3 cellular contexts compared by ENCODE assay signal in the genomic region with DNA sequence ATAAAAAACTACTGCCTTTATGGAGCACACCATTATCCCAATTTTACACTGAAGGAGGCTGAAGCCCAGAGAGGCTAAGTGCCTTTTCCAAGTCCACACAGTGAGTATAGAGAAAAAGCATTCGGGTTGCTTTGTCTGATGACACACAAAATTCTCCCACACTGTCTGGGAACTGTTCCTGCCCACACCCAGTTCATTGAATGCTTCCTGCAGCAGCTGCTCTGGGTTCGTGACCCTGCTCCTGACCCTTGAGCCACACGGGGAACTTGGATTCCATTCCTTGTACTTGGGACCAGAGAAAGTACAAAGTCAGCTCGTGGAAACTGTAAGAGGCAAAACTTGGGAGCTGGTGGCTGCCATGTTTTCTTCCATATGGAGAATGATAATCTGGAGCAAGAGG.
TF ChIP-seq lines count a peak whose summit lies in the region.

No MANE protein-coding gene starts in this region.

TF ChIP-seq in A549, 52 proteins besides CTCF, POLR2A, EP300 and RAD21:
- TF ChIP-seq ATOH8 (CRISPR knock-in tag; IDR thresholded peaks at IDR 0.05; ENCODE audit: low read depth) = no peak
- no peak for TF ChIP-seq ZSCAN20 (CRISPR knock-in tag; IDR thresholded peaks at IDR 0.05)
- TF ChIP-seq EHF (CRISPR knock-in tag; IDR thresholded peaks at IDR 0.05) = no peak
TF ChIP-seq in A549: peak in this region for 0.

TF ChIP-seq in GM23338, 12 proteins besides CTCF, POLR2A, EP300 and RAD21 (continues in another document):
- TF ChIP-seq CREB1 (CRISPR knock-in tag; IDR thresholded peaks at IDR 0.05; ENCODE audit: low read depth) (no peak), JUNB (IDR thresholded peaks at IDR 0.05; ENCODE audit: unreplicated experiment) (no peak), POLR2AphosphoS5 (IDR thresholded peaks at IDR 0.05; ENCODE audit: low read depth) (no peak), ZNF331 (CRISPR knock-in tag; IDR thresholded peaks at IDR 0.05; ENCODE audit: low read depth) (no peak), ZNF114 (CRISPR knock-in tag; IDR thresholded peaks at IDR 0.05) (no peak), EZH2 (IDR thresholded peaks at IDR 0.05; ENCODE audit: low read depth, unreplicated experiment) (no peak), NANOG (IDR thresholded peaks at IDR 0.05; ENCODE audit: borderline replicate concordance) (no peak), ETS1 (IDR thresholded peaks at IDR 0.05) (no peak), EZH2phosphoT487 (IDR thresholded peaks at IDR 0.05; ENCODE audit: unreplicated experiment) (no peak), ZNF462 (CRISPR knock-in tag; IDR thresholded peaks at IDR 0.05) (no peak), STAT1 (IDR thresholded peaks at IDR 0.05; ENCODE audit: unreplicated experiment) (no peak)

TF ChIP-seq in H1, 55 proteins besides CTCF, POLR2A, EP300 and RAD21:
- TF ChIP-seq GTF2F1 (IDR thresholded peaks at IDR 0.05; ENCODE audit: borderline replicate concordance, low read depth, low read length) (no peak), KDM1A (IDR thresholded peaks at IDR 0.05; ENCODE audit: borderline replicate concordance, low read length) (no peak), SP1 (IDR thresholded peaks at IDR 0.05; ENCODE audit: low read depth, low read length) (no peak), CBX5 (IDR thresholded peaks at IDR 0.05; ENCODE audit: low read depth, low read length) (no peak), SIX5 (IDR thresholded peaks at IDR 0.05; ENCODE audit: low read depth, low read length) (no peak), CEBPB (IDR thresholded peaks at IDR 0.05; ENCODE audit: low read depth, low read length) (no peak), SUZ12 (IDR thresholded peaks at IDR 0.05; ENCODE audit: low read length) (no peak), BACH1 (IDR thresholded peaks at IDR 0.05; ENCODE audit: low read length) (no peak)
- TF ChIP-seq, protein P1, sequence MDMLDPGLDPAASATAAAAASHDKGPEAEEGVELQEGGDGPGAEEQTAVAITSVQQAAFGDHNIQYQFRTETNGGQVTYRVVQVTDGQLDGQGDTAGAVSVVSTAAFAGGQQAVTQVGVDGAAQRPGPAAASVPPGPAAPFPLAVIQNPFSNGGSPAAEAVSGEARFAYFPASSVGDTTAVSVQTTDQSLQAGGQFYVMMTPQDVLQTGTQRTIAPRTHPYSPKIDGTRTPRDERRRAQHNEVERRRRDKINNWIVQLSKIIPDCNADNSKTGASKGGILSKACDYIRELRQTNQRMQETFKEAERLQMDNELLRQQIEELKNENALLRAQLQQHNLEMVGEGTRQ (IDR thresholded peaks at IDR 0.05; ENCODE audit: low read length) = no peak
TF ChIP-seq in H1: peak in this region for 0.
